1 cellular context compared by ENCODE assay signal in genomic region chr15:32829441-32829840, GRCh38.
TF ChIP-seq lines count a peak whose summit lies in the region.

No MANE protein-coding gene starts in this region.

TF ChIP-seq in SK-N-SH, 30 proteins besides CTCF, POLR2A, EP300 and RAD21 (continued from another document):
- TF ChIP-seq MAX (IDR thresholded peaks at IDR 0.05; ENCODE audit: low read depth) (no peak), IRF3 (IDR thresholded peaks at IDR 0.05; ENCODE audit: low read depth, low read length) (no peak), YY1 (IDR thresholded peaks at IDR 0.05; ENCODE audit: low read depth) (no peak), EZH2phosphoT487 (IDR thresholded peaks at IDR 0.05; ENCODE audit: borderline replicate concordance, low read depth) (no peak), FOSL2 (IDR thresholded peaks at IDR 0.05; ENCODE audit: borderline replicate concordance, low read depth) (no peak), MXI1 (IDR thresholded peaks at IDR 0.05; ENCODE audit: low read depth, low read length) (no peak), MEF2A (IDR thresholded peaks at IDR 0.05; ENCODE audit: borderline replicate concordance, low read depth) (no peak), GABPA (IDR thresholded peaks at IDR 0.05; ENCODE audit: low read depth) (no peak), CHD2 (IDR thresholded peaks at IDR 0.05; ENCODE audit: low read length, partially characterized antibody) (no peak), GATA2 (CRISPR knock-in tag; IDR thresholded peaks at IDR 0.05) (no peak)
